8 cellular contexts compared by ENCODE assay signal in genomic region chr11:81497202-81497804, GRCh38.
DNase-seq lines count a peak whose midpoint lies in the region; ATAC-seq and TF ChIP-seq lines count a peak whose summit lies in the region.

No MANE protein-coding gene starts in this region.

- TF ChIP-seq CTCF in fibroblast of villous mesenchyme (IDR thresholded peaks at IDR 0.05; ENCODE audit: insufficient read depth, low read depth, low read length), result peak; percentile 41
- peak; percentile 23 to 77 (median 54) for TF ChIP-seq CTCF in testis (IDR thresholded peaks at IDR 0.05)

- H3K27ac ChIP-seq in SJCRH30 (no peak overlapping the region), testis (no peak overlapping the region)

- H3K27me3 ChIP-seq in SJCRH30, result no peaks in the 10 kb centered on the region
- no peaks in the 10 kb centered on the region for H3K27me3 ChIP-seq in testis

- ATAC-seq in activated CD4-positive, alpha-beta T cell treated with anti-CD3 and anti-CD28 coated beads for 36 hours, result no peak
- peak; percentile 77 for ATAC-seq in GM19455 (IDR thresholded peaks at IDR 0.05; ENCODE audit: unreplicated experiment)

- H3K4me1 ChIP-seq in SJCRH30 (no peaks in the 10 kb centered on the region), testis (no peaks in the 10 kb centered on the region)

- no peak for TF ChIP-seq POLR2A in testis (IDR thresholded peaks at IDR 0.05)

- H3K36me3 Mint-ChIP-seq in activated CD4-positive, alpha-beta T cell treated with anti-CD3 and anti-CD28 coated beads for 36 hours (ENCODE audit: low read depth), result no peaks in the 10 kb centered on the region

- no peak overlapping the region for H3K4me3 Mint-ChIP-seq in activated CD4-positive, alpha-beta T cell treated with anti-CD3 and anti-CD28 coated beads for 36 hours

- intact Hi-C loops in activated CD4-positive, alpha-beta T cell treated with anti-CD3 and anti-CD28 coated beads for 36 hours (cut with DNase I, micrococcal nuclease), result no loop called here
- intact Hi-C loops in testis (cut with DNase I; ENCODE audit: low total_unique reads), result no loop called here

- no peak overlapping the region for H3K4me3 ChIP-seq in SJCRH30
- H3K4me3 ChIP-seq in fibroblast of villous mesenchyme (ENCODE audit: low read depth, low read length), result no peak overlapping the region
- no peak overlapping the region for H3K4me3 ChIP-seq in testis

- DNase-seq in activated CD4-positive, alpha-beta T cell treated with anti-CD3 and anti-CD28 coated beads for 36 hours, result peak; percentile 24
- DNase-seq in activated CD4-positive, alpha-beta T cell treated with anti-CD3 and anti-CD28 coated beads, Interleukin-2, amount 50 U/mL, for 1 hour, result no peak
- DNase-seq in HuH-7 (ENCODE audit: low spot score), result peak; percentile 4
- DNase-seq in SJCRH30, result peak; percentile 5 to 63
- peak; percentile 11 for DNase-seq in fibroblast of villous mesenchyme (ENCODE audit: low read depth)
- DNase-seq in testis, result peak; percentile 25
- DNase-seq in stimulated activated CD8-positive, alpha-beta memory T cell treated with anti-CD3 and anti-CD28 coated beads, Interleukin-4, amount 100 ng/mL, for 48 hours, result no peak

- CTCF ChIA-PET in activated CD4-positive, alpha-beta T cell treated with anti-CD3 and anti-CD28 coated beads for 36 hours (lab: Charles Lee), result interaction anchor here (0.6 kb wide), 1 partner anchor 939 kb away, joined by 3 read pairs; no protein-coding TSS in a partner anchor

- POLR2A ChIA-PET in activated CD4-positive, alpha-beta T cell treated with anti-CD3 and anti-CD28 coated beads for 36 hours (lab: Charles Lee), result no interaction called here

- H3K4me1 Mint-ChIP-seq in activated CD4-positive, alpha-beta T cell treated with anti-CD3 and anti-CD28 coated beads for 36 hours, result no peaks in the 10 kb centered on the region

- H3K36me3 ChIP-seq in SJCRH30 (no peaks in the 10 kb centered on the region), testis (ENCODE audit: low read depth, missing control alignments) (no peaks in the 10 kb centered on the region)

- H3K9me3 ChIP-seq in SJCRH30 (replicated peaks), result no peaks in the 10 kb centered on the region
- no peaks in the 10 kb centered on the region for H3K9me3 ChIP-seq in testis

- 24 to 31% methylated on average over 5 of the region's 5 CpGs for WGBS in testis, 2 donors

- no peak overlapping the region for H3K27ac Mint-ChIP-seq in activated CD4-positive, alpha-beta T cell treated with anti-CD3 and anti-CD28 coated beads for 36 hours

- no peaks in the 10 kb centered on the region for H3K9me3 Mint-ChIP-seq in activated CD4-positive, alpha-beta T cell treated with anti-CD3 and anti-CD28 coated beads for 36 hours (ENCODE audit: low read depth)

- H3K27me3 Mint-ChIP-seq in activated CD4-positive, alpha-beta T cell treated with anti-CD3 and anti-CD28 coated beads for 36 hours, result peaks cover 3% of the 10 kb centered on the region

Comparison
In these comparisons a context has a peak if more than half of its experiments do, and no peak if none do; other contexts are left out.
1. DNase-seq: peak in activated CD4-positive, alpha-beta T cell treated with anti-CD3 and anti-CD28 coated beads for 36 hours (single experiment), HuH-7 (single experiment), SJCRH30 (2 of 2), fibroblast of villous mesenchyme (single experiment) and testis (single experiment); none in activated CD4-positive, alpha-beta T cell treated with anti-CD3 and anti-CD28 coated beads, Interleukin-2, amount 50 U/mL, for 1 hour (single experiment) and stimulated activated CD8-positive, alpha-beta memory T cell treated with anti-CD3 and anti-CD28 coated beads, Interleukin-4, amount 100 ng/mL, for 48 hours (single experiment).